Comparison of ENCODE assay signal across 10 cellular contexts in the genomic region with DNA sequence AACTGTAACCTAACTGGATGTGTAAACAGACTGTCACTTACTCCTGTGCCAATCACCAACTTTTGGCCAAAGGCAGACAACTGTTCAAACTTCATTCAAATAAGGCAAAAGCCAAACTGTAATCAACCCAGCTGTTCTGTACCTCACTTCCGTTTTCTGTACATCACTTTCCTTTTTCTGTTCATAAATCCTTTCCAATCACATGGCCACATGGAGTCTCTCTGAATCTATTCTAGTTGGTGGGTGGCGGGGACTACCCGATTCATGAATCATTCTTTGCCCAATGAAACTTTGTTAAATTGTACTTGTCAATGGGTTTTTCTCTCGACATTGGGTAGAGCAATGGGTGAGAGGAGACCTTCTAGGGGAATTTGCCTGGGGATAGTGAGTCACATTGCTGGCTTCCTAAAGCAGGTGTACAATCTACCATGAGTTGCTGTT.
A peak's percentile ranks its signal among the peaks of the same experiment; 100 is the strongest.
DNase-seq lines count a peak whose midpoint lies in the region; ATAC-seq and TF ChIP-seq lines count a peak whose summit lies in the region.
"Had no signal": no experiment of that assay in that cellular context is flagged by ENCODE, and none has a peak within 500 bp of the region (broad histone marks: within the 10 kb centered on the region; RNA-seq: fewer than 3 reads in every experiment).

No MANE protein-coding gene starts in this region.

- H2AK5ac ChIP-seq in mesenchymal stem cell (ENCODE audit: low read length, severe bottlenecking) = no peak overlapping the region

- H3K4me2 ChIP-seq in GM23338 (peak overlapping the region; percentile 55), OCI-LY7 (ENCODE audit: low read length) (no peak overlapping the region), mesenchymal stem cell (ENCODE audit: low read length, poor library complexity, severe bottlenecking) (no peak overlapping the region)

- no peak overlapping the region for H3K4me3 Mint-ChIP-seq in GM23338

- no peak overlapping the region for H4K91ac ChIP-seq in mesenchymal stem cell (ENCODE audit: low read length)

- intact Hi-C loops in OCI-LY7 (cut with micrococcal nuclease; ENCODE audit: unreplicated experiment) = no loop called here

- no peaks in the 10 kb centered on the region for H3K36me3 Mint-ChIP-seq in GM23338 (ENCODE audit: low read depth)

- no peak overlapping the region for H3K23ac ChIP-seq in mesenchymal stem cell (ENCODE audit: low read length in 2 of 2)

- no peak overlapping the region for H2BK5ac ChIP-seq in mesenchymal stem cell (ENCODE audit: low read depth, low read length, poor library complexity, severe bottlenecking)

- peaks cover 8% of the 10 kb centered on the region for H3K9me2 ChIP-seq in GM23338 (ENCODE audit: insufficient read depth)
- no peaks in the 10 kb centered on the region for H3K9me2 ChIP-seq in OCI-LY7 (ENCODE audit: insufficient read depth, low read length)

- no peak for TF ChIP-seq CTCF in GM23338 (conservative IDR thresholded peaks at IDR 0.05; ENCODE audit: low read depth in 2 of 2)
- no peak for TF ChIP-seq CTCF in OCI-LY7 (conservative IDR thresholded peaks at IDR 0.05; ENCODE audit: low read length)

- H3K27me3 Mint-ChIP-seq in GM23338 (ENCODE audit: insufficient read depth, low read depth, poor library complexity) = peaks cover 4% of the 10 kb centered on the region

- no peak overlapping the region for H4K8ac ChIP-seq in mesenchymal stem cell (ENCODE audit: low read length)

- H3K14ac ChIP-seq in mesenchymal stem cell (ENCODE audit: low read length in 2 of 2) = no peak overlapping the region

- no peaks in the 10 kb centered on the region for H3K9me3 ChIP-seq in OCI-LY7 (ENCODE audit: low read length)
- H3K9me3 ChIP-seq in mesenchymal stem cell (ENCODE audit: control insufficient read depth, low read length) = no peaks in the 10 kb centered on the region
- H3K9me3 ChIP-seq: neutrophil had no signal

- peaks cover 55% of the 10 kb centered on the region for H3K4me1 Mint-ChIP-seq in GM23338

- H3K18ac ChIP-seq in mesenchymal stem cell (ENCODE audit: low read depth in 1 of 2, low read length in 2 of 2) = peak overlapping the region in 1 of 2 experiments; percentile 14

- H3K4me3 ChIP-seq in GM23338 (no peak overlapping the region), OCI-LY7 (ENCODE audit: low read depth, low read length, poor library complexity, severe bottlenecking) (no peak overlapping the region), mesenchymal stem cell (ENCODE audit: insufficient read depth in 1 of 2, low read depth in 1 of 2, low read length in 2 of 2) (no peak overlapping the region)

- no peak overlapping the region for H2BK15ac ChIP-seq in mesenchymal stem cell (ENCODE audit: low read depth, poor library complexity, severe bottlenecking)

- H2AFZ ChIP-seq in GM23338 (no peak overlapping the region), OCI-LY7 (ENCODE audit: low read length) (peak overlapping the region; percentile 24), mesenchymal stem cell (ENCODE audit: low read depth, low read length) (no peak overlapping the region)

- H3K79me2 ChIP-seq in GM23338 (replicated peaks; ENCODE audit: insufficient read depth) = no peaks in the 10 kb centered on the region
- H3K79me2 ChIP-seq in OCI-LY7 (ENCODE audit: insufficient read depth, low read depth, low read length) = no peaks in the 10 kb centered on the region

- H3K9me3 Mint-ChIP-seq in GM23338 = no peaks in the 10 kb centered on the region

- CTCF ChIA-PET in OCI-LY7 (lab: Charles Lee; ENCODE audit: unreplicated experiment) = no interaction called here

- H3K27me3 ChIP-seq in GM23338 (ENCODE audit: insufficient read depth) (no peaks in the 10 kb centered on the region), mesenchymal stem cell (ENCODE audit: control insufficient read depth in 1 of 2, insufficient read depth in 1 of 2, low read length in 2 of 2) (no peaks in the 10 kb centered on the region)
- H3K27me3 ChIP-seq: neutrophil had no signal

- DNase-seq in GM23338 (ENCODE audit: low spot score) (no peak), OCI-LY7 (ENCODE audit: low spot score) (peak; percentile 25), mesenchymal stem cell (no peak), AML-193 (lab: John Stamatoyannopoulos, UW) (no peak), amygdala (lab: John Stamatoyannopoulos, UW) (no peak), cerebellum (ENCODE audit: low spot score) (no peak)
- DNase-seq: NCI-H2029 treated with DMSO at 0.1 percent for 48 hours had no signal

- no peak overlapping the region for H3K27ac Mint-ChIP-seq in GM23338

- H2BK12ac ChIP-seq in mesenchymal stem cell (ENCODE audit: low read length in 2 of 2) = peak overlapping the region; percentile 40 to 52

- no peaks in the 10 kb centered on the region for H3K36me3 ChIP-seq in GM23338 (ENCODE audit: insufficient read depth)
- H3K36me3 ChIP-seq in OCI-LY7 (ENCODE audit: insufficient read depth, low read length) = no peaks in the 10 kb centered on the region
- no peaks in the 10 kb centered on the region for H3K36me3 ChIP-seq in mesenchymal stem cell (ENCODE audit: control insufficient read depth in 1 of 2, insufficient read depth in 2 of 2, low read depth in 1 of 2, low read length in 2 of 2)
- H3K36me3 ChIP-seq: neutrophil had no signal

- no peak overlapping the region for H3K9ac ChIP-seq in mesenchymal stem cell (ENCODE audit: low read length)

- H3K4me1 ChIP-seq in GM23338 (ENCODE audit: insufficient read depth) (peaks cover 56% of the 10 kb centered on the region), OCI-LY7 (ENCODE audit: insufficient read depth, low read length, poor library complexity, severe bottlenecking) (peaks cover 17% of the 10 kb centered on the region), mesenchymal stem cell (ENCODE audit: control insufficient read depth, insufficient read depth, low read depth, low read length) (peaks cover 11% of the 10 kb centered on the region)

- no TSS peak for BruUV-seq in OCI-LY7 (replicated peaks; lab: Mats Ljungman, UMichigan)

- 0 out of 2 replicates have a peak, but pooled peaks cover 3% of the 10 kb centered on the region for H3F3A ChIP-seq in GM23338 (replicated peaks; ENCODE audit: low read depth)

- H3K27ac ChIP-seq in GM23338 (ENCODE audit: low read depth) (no peak overlapping the region), OCI-LY7 (ENCODE audit: low read depth, low read length, poor library complexity, severe bottlenecking) (no peak overlapping the region), mesenchymal stem cell (ENCODE audit: low read length, poor library complexity, severe bottlenecking) (no peak overlapping the region)
- H3K27ac ChIP-seq: neutrophil had no signal

- ATAC-seq in GM18511 (IDR thresholded peaks at IDR 0.05; ENCODE audit: unreplicated experiment) (peak; percentile 72), GM23338 (no peak), GM19467 (IDR thresholded peaks at IDR 0.05; ENCODE audit: unreplicated experiment) (no peak)

- 87% methylated on average over 4 of the region's 4 CpGs for WGBS in mesenchymal stem cell

- POLR2A ChIA-PET in OCI-LY7 (lab: Charles Lee) = interaction anchor here (1.1 kb wide), 1 partner anchor 12 kb away, joined by 3 read pairs; no protein-coding TSS in a partner anchor

- H3K79me1 ChIP-seq in mesenchymal stem cell (replicated peaks; ENCODE audit: low read length, poor library complexity, severe bottlenecking) = no peaks in the 10 kb centered on the region

- peak overlapping the region; percentile 50 for H2BK120ac ChIP-seq in mesenchymal stem cell (ENCODE audit: low read depth, low read length)

- peak overlapping the region in 1 of 2 experiments; percentile 2 for H3K4ac ChIP-seq in mesenchymal stem cell (ENCODE audit: low read depth in 1 of 2, low read length in 2 of 2)

- H4K20me1 ChIP-seq in GM23338 (replicated peaks; ENCODE audit: insufficient read depth) (no peaks in the 10 kb centered on the region), OCI-LY7 (ENCODE audit: insufficient read depth, low read length) (no peaks in the 10 kb centered on the region)

TF ChIP-seq in GM23338, 12 proteins besides CTCF, POLR2A, EP300 and RAD21 (continues in another document):
- TF ChIP-seq, protein P1, sequence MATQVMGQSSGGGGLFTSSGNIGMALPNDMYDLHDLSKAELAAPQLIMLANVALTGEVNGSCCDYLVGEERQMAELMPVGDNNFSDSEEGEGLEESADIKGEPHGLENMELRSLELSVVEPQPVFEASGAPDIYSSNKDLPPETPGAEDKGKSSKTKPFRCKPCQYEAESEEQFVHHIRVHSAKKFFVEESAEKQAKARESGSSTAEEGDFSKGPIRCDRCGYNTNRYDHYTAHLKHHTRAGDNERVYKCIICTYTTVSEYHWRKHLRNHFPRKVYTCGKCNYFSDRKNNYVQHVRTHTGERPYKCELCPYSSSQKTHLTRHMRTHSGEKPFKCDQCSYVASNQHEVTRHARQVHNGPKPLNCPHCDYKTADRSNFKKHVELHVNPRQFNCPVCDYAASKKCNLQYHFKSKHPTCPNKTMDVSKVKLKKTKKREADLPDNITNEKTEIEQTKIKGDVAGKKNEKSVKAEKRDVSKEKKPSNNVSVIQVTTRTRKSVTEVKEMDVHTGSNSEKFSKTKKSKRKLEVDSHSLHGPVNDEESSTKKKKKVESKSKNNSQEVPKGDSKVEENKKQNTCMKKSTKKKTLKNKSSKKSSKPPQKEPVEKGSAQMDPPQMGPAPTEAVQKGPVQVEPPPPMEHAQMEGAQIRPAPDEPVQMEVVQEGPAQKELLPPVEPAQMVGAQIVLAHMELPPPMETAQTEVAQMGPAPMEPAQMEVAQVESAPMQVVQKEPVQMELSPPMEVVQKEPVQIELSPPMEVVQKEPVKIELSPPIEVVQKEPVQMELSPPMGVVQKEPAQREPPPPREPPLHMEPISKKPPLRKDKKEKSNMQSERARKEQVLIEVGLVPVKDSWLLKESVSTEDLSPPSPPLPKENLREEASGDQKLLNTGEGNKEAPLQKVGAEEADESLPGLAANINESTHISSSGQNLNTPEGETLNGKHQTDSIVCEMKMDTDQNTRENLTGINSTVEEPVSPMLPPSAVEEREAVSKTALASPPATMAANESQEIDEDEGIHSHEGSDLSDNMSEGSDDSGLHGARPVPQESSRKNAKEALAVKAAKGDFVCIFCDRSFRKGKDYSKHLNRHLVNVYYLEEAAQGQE (IDR thresholded peaks at IDR 0.05; ENCODE audit: unreplicated experiment) = no peak
